In genomic region chr3:77039606-77040553, GRCh38 we compare ENCODE assay signal across 1 cellular context.
TF ChIP-seq lines count a peak whose summit lies in the region.

Gene ROBO2 (plus strand): TSS chr3:77040099. CDS start chr3:77040786, 687 bp downstream.

TF ChIP-seq in WTC11, 78 proteins besides CTCF, POLR2A, EP300 and RAD21 (continued from another document):
- TF ChIP-seq ZNF532 (CRISPR knock-in tag; IDR thresholded peaks at IDR 0.05; ENCODE audit: borderline replicate concordance) (no peak), KAT7 (CRISPR knock-in tag; IDR thresholded peaks at IDR 0.05; ENCODE audit: borderline replicate concordance) (peak; percentile 72; the same call in 1 of the 2 replicates), PRRX2 (CRISPR knock-in tag; IDR thresholded peaks at IDR 0.05) (no peak), STAT6 (CRISPR knock-in tag; conservative IDR thresholded peaks at IDR 0.05; ENCODE audit: low read depth) (no peak), HMGXB4 (CRISPR knock-in tag; IDR thresholded peaks at IDR 0.05) (peak; percentile 71), FOXP4 (CRISPR knock-in tag; IDR thresholded peaks at IDR 0.05) (0 out of 2 replicates have a peak, but pooled peaks have one; percentile 57)
TF ChIP-seq in WTC11: peak in this region for 4.
